In genomic region chr2:27264253-27264752, GRCh38 we compare ENCODE assay signal across 8 cellular contexts.
DNase-seq lines count a peak whose midpoint lies in the region; ATAC-seq lines count a peak whose summit lies in the region.

No MANE protein-coding gene starts in this region.

- peaks cover 28% of the 10 kb centered on the region for H3K27me3 Mint-ChIP-seq in stimulated activated naive CD8-positive, alpha-beta T cell treated with anti-CD3 and anti-CD28 coated beads, Interleukin-15, amount 100 ng/mL, for 72 hours

- peaks cover 80% of the 10 kb centered on the region for H3K27me3 ChIP-seq in iPS-18a (ENCODE audit: control insufficient read depth, insufficient read depth, low read length)

- DNase-seq in NCI-H345 (lab: John Stamatoyannopoulos, UW), result peak; percentile 40
- DNase-seq in NCI-H345 treated with DMSO at 0.1 percent for 48 hours (lab: John Stamatoyannopoulos, UW; ENCODE audit: unreplicated experiment), result no peak
- peak; percentile 28 for DNase-seq in activated CD8-positive, alpha-beta memory T cell treated with anti-CD3 and anti-CD28 coated beads, Interleukin-2, amount 50 U/mL, for 4 hours
- DNase-seq in stimulated activated naive CD8-positive, alpha-beta T cell treated with anti-CD3 and anti-CD28 coated beads, Interleukin-15, amount 100 ng/mL, for 72 hours, result peak in 1 of 2 donors; percentile 39
- DNase-seq in NCI-H446 treated with DMSO at 0.1 percent for 48 hours (lab: John Stamatoyannopoulos, UW), result no peak
- no peak for DNase-seq in T1000 (lab: John Stamatoyannopoulos, UW)

- ATAC-seq in stimulated activated naive CD8-positive, alpha-beta T cell treated with anti-CD3 and anti-CD28 coated beads, Interleukin-15, amount 100 ng/mL, for 72 hours, result peak; percentile 73
- ATAC-seq in HG02571 (IDR thresholded peaks at IDR 0.05; ENCODE audit: unreplicated experiment), result no peak

- peaks cover 11% of the 10 kb centered on the region for H3K4me1 ChIP-seq in iPS-18a (ENCODE audit: control insufficient read depth, low read depth, low read length)

- H3K4me3 ChIP-seq in iPS-18a (ENCODE audit: low read length), result peak overlapping the region; percentile 65

- peak overlapping the region; percentile 90 to 95 for H3K4me3 Mint-ChIP-seq in stimulated activated naive CD8-positive, alpha-beta T cell treated with anti-CD3 and anti-CD28 coated beads, Interleukin-15, amount 100 ng/mL, for 72 hours

- no peaks in the 10 kb centered on the region for H3K36me3 ChIP-seq in iPS-18a (ENCODE audit: control insufficient read depth, low read depth, low read length)

- peak overlapping the region; percentile 55 for H3K9ac ChIP-seq in iPS-18a (ENCODE audit: low read length)

- no peaks in the 10 kb centered on the region for H3K9me3 ChIP-seq in iPS-18a (ENCODE audit: control insufficient read depth, low read depth, low read length)

- no peaks in the 10 kb centered on the region for H3K9me3 Mint-ChIP-seq in stimulated activated naive CD8-positive, alpha-beta T cell treated with anti-CD3 and anti-CD28 coated beads, Interleukin-15, amount 100 ng/mL, for 72 hours

- peaks cover 26% of the 10 kb centered on the region for H3K4me1 Mint-ChIP-seq in stimulated activated naive CD8-positive, alpha-beta T cell treated with anti-CD3 and anti-CD28 coated beads, Interleukin-15, amount 100 ng/mL, for 72 hours

- H3K27ac ChIP-seq in iPS-18a (ENCODE audit: low read length), result no peak overlapping the region

- H3K27ac Mint-ChIP-seq in stimulated activated naive CD8-positive, alpha-beta T cell treated with anti-CD3 and anti-CD28 coated beads, Interleukin-15, amount 100 ng/mL, for 72 hours, result peak overlapping the region in 1 of 2 donors; percentile 80

Comparison
In these comparisons a context has a peak if more than half of its experiments do, and no peak if none do; other contexts are left out.
1. DNase-seq: peak in NCI-H345 (single experiment) and activated CD8-positive, alpha-beta memory T cell treated with anti-CD3 and anti-CD28 coated beads, Interleukin-2, amount 50 U/mL, for 4 hours (single experiment); none in NCI-H345 treated with DMSO at 0.1 percent for 48 hours (single experiment), NCI-H446 treated with DMSO at 0.1 percent for 48 hours (single experiment) and T1000 (single experiment).